Comparison of ENCODE assay signal across 12 cellular contexts in the genomic region with DNA sequence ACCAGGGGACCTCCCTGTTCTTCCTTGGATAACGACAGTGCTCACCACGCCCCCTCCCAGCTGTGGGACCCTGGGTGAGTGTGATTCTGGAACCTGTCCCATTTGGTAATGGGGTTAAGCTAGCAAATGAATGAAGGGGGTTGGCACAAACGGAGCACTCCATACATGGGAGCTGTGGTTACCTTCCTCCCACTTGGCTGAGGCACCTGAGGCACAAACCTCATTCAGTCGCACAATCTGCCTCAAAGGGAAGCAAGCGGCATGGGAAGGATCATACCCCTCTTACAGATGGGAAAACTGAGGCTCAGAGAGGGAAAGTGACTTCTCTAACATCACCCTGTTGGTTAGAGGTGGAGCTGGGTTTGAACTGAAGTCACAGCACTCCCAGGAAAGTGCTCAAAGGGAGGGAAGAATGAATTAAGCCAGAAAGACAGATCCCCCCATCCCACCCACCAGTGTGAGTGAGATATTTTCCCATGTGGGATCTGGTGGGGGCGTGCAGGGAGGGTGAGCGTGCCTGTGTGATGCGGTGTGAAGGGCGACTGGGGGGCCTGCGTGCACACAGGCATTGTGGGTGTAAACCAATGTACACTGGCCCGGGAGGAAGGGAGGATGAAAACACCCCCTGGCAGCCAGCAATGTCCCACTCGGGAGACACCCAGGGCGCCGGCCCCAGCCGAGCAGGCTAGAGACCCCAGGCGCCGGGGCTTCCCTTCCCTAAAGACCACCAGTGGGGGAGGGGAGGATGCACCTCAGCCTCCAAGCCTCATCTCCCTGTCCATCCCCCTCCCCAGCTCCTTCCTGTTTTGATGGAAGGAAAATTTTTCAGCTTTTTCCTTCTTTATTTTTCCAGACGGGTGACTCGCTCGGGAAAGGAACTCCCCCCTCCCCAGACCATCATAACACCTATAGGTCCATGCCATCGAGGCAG. TPM values are rescaled to one million over a fixed set of nuclear protein-coding genes. Genes with fewer than 3 reads are reported as not detected.
DNase-seq lines count a peak whose midpoint lies in the region; ATAC-seq and TF ChIP-seq lines count a peak whose summit lies in the region.
"Had no signal": no experiment of that assay in that cellular context is flagged by ENCODE, and none has a peak within 500 bp of the region (broad histone marks: within the 10 kb centered on the region; RNA-seq: fewer than 3 reads in every experiment).

No MANE protein-coding gene starts in this region.

- no peak overlapping the region for H3K4me3 Mint-ChIP-seq in stimulated activated naive CD8-positive, alpha-beta T cell treated with anti-CD3 and anti-CD28 coated beads, Interleukin-15, Interleukin-2, amounts not matched to agents 100 ng/mL and 50 ng/mL, for 24 hours

- intact Hi-C loops in OCI-LY7 (cut with micrococcal nuclease; ENCODE audit: unreplicated experiment), result no loop called here
- intact Hi-C loops in aorta (cut with DNase I), result loop anchor here in 1 of 2 donors (5.0 kb wide), 1 partner anchor 40 kb away; no protein-coding TSS in a partner anchor

- H3K4me3 ChIP-seq in OCI-LY7 (ENCODE audit: low read depth, low read length, poor library complexity, severe bottlenecking) (no peak overlapping the region), aorta (ENCODE audit: low read length in 2 of 2) (no peak overlapping the region)
- H3K4me3 ChIP-seq: SJCRH30 had no signal

- no TSS peak for BruUV-seq in OCI-LY7 (replicated peaks; lab: Mats Ljungman, UMichigan)

- H3K27ac ChIP-seq in OCI-LY7 (ENCODE audit: low read depth, low read length, poor library complexity, severe bottlenecking) (no peak overlapping the region), aorta (ENCODE audit: low read depth in 1 of 2, low read length in 2 of 2) (no peak overlapping the region)
- H3K27ac ChIP-seq: neutrophil, SJCRH30 had no signal

- peaks cover 45% of the 10 kb centered on the region for H3K27me3 Mint-ChIP-seq in stimulated activated naive CD8-positive, alpha-beta T cell treated with anti-CD3 and anti-CD28 coated beads, Interleukin-15, Interleukin-2, amounts not matched to agents 100 ng/mL and 50 ng/mL, for 24 hours

- H3K4me1 ChIP-seq in OCI-LY7 (ENCODE audit: insufficient read depth, low read length, poor library complexity, severe bottlenecking), result peaks cover 5% of the 10 kb centered on the region
- peaks cover 2 to 7% of the 10 kb centered on the region in 2 donors for H3K4me1 ChIP-seq in aorta (ENCODE audit: control insufficient read depth in 1 of 2, insufficient read depth in 2 of 2, low read length in 2 of 2)

- H3K36me3 Mint-ChIP-seq in stimulated activated naive CD8-positive, alpha-beta T cell treated with anti-CD3 and anti-CD28 coated beads, Interleukin-15, Interleukin-2, amounts not matched to agents 100 ng/mL and 50 ng/mL, for 24 hours (ENCODE audit: low read depth), result no peaks in the 10 kb centered on the region

- H2AFZ ChIP-seq in OCI-LY7 (ENCODE audit: low read length), result no peak overlapping the region

- no peak for TF ChIP-seq CTCF in OCI-LY7 (conservative IDR thresholded peaks at IDR 0.05; ENCODE audit: low read length)

- no peaks in the 10 kb centered on the region for H3K79me2 ChIP-seq in OCI-LY7 (ENCODE audit: insufficient read depth, low read depth, low read length)

- H4K20me1 ChIP-seq in OCI-LY7 (ENCODE audit: insufficient read depth, low read length), result no peaks in the 10 kb centered on the region; the same call in 1 of the 2 replicates

- H3K36me3 ChIP-seq in OCI-LY7 (ENCODE audit: insufficient read depth, low read length) (no peaks in the 10 kb centered on the region), aorta (ENCODE audit: control insufficient read depth in 1 of 2, insufficient read depth in 2 of 2, low read length in 1 of 2) (no peaks in the 10 kb centered on the region)
- H3K36me3 ChIP-seq: neutrophil, SJCRH30 had no signal

- WGBS in aorta, 2 donors, result 32 to 36% methylated on average over 21 of the region's 21 CpGs

- CTCF ChIA-PET in OCI-LY7 (lab: Charles Lee; ENCODE audit: unreplicated experiment), result no interaction called here

- H3K9me3 ChIP-seq in OCI-LY7 (ENCODE audit: low read length) (no peaks in the 10 kb centered on the region), aorta (ENCODE audit: control insufficient read depth, low read length) (no peaks in the 10 kb centered on the region)
- H3K9me3 ChIP-seq: neutrophil, SJCRH30 had no signal

- peaks cover 31% of the 10 kb centered on the region for H3K4me1 Mint-ChIP-seq in stimulated activated naive CD8-positive, alpha-beta T cell treated with anti-CD3 and anti-CD28 coated beads, Interleukin-15, Interleukin-2, amounts not matched to agents 100 ng/mL and 50 ng/mL, for 24 hours (ENCODE audit: low read depth)

- POLR2A ChIA-PET in OCI-LY7 (lab: Charles Lee), result no interaction called here

- peak overlapping the region; percentile 26 for H3K27ac Mint-ChIP-seq in stimulated activated naive CD8-positive, alpha-beta T cell treated with anti-CD3 and anti-CD28 coated beads, Interleukin-15, Interleukin-2, amounts not matched to agents 100 ng/mL and 50 ng/mL, for 24 hours

- no peaks in the 10 kb centered on the region for H3K9me3 Mint-ChIP-seq in stimulated activated naive CD8-positive, alpha-beta T cell treated with anti-CD3 and anti-CD28 coated beads, Interleukin-15, Interleukin-2, amounts not matched to agents 100 ng/mL and 50 ng/mL, for 24 hours

- no peak for ATAC-seq in stimulated activated naive CD8-positive, alpha-beta T cell treated with anti-CD3 and anti-CD28 coated beads, Interleukin-15, Interleukin-2, amounts not matched to agents 100 U/mL and 50 U/mL, for 24 hours
- no peak for ATAC-seq in GM18907 (IDR thresholded peaks at IDR 0.05; ENCODE audit: unreplicated experiment)
- ATAC-seq in GM21447 (IDR thresholded peaks at IDR 0.05; ENCODE audit: unreplicated experiment), result no peak
- no peak for ATAC-seq in aorta (ENCODE audit: low FRiP score)

- DNase-seq in stimulated activated naive CD8-positive, alpha-beta T cell treated with anti-CD3 and anti-CD28 coated beads, Interleukin-15, Interleukin-2, amounts not matched to agents 100 U/mL and 50 U/mL, for 24 hours, result no peak
- DNase-seq in amniotic epithelial cell (ENCODE audit: low read depth), result peak; percentile 29
- peak; percentile 72 for DNase-seq in kidney glomerular epithelial cell (lab: John Stamatoyannopoulos, UW)
- no peak for DNase-seq in OCI-LY7 (ENCODE audit: low spot score)
- DNase-seq in aorta, result no peak
- DNase-seq: cerebellar nuclear complex, hippocampal formation had no signal

- no peaks in the 10 kb centered on the region for H3K9me2 ChIP-seq in OCI-LY7 (ENCODE audit: insufficient read depth, low read length)

- H3K27me3 ChIP-seq in aorta (ENCODE audit: control insufficient read depth in 1 of 2, insufficient read depth in 2 of 2, low read length in 1 of 2), result no peaks in the 10 kb centered on the region

- H3K4me2 ChIP-seq in OCI-LY7 (ENCODE audit: low read length), result no peak overlapping the region

RNA-seq across cellular contexts. Expression of a gene that starts 7.9 kb away (rescaled TPM):
- not detected in 2 replicates for total RNA-seq in OCI-LY7 (2014; rRNA removed; shearing (Covaris generic))
- total RNA-seq in OCI-LY7 (2022) (0.13 and 0.27 TPM in 2 replicates), aorta (10 to 100 TPM in 1 of 2 donors, 1 to 10 TPM in 1; 6.7 to 20.7 TPM)
- 1 to 10 TPM in 1 of 2 donors, under 1 TPM in 1; 0.97 to 1.9 TPM for polyA plus RNA-seq in aorta

Comparison
In these comparisons a context has a peak if more than half of its experiments do, and no peak if none do; other contexts are left out.
1. DNase-seq: peak in amniotic epithelial cell (single experiment) and kidney glomerular epithelial cell (single experiment); none in stimulated activated naive CD8-positive, alpha-beta T cell treated with anti-CD3 and anti-CD28 coated beads, Interleukin-15, Interleukin-2, amounts not matched to agents 100 U/mL and 50 U/mL, for 24 hours (single experiment), OCI-LY7 (single experiment) and aorta (0 of 2).
2. RNA of a gene that starts 7.9 kb away (total RNA-seq): 6.7 to 20.7 TPM in aorta; 0.13 to 0.27 TPM in OCI-LY7; every median in the first group is over 4 times any median in the second.